ENCODE assay signal across 1 cellular context in the genomic region with DNA sequence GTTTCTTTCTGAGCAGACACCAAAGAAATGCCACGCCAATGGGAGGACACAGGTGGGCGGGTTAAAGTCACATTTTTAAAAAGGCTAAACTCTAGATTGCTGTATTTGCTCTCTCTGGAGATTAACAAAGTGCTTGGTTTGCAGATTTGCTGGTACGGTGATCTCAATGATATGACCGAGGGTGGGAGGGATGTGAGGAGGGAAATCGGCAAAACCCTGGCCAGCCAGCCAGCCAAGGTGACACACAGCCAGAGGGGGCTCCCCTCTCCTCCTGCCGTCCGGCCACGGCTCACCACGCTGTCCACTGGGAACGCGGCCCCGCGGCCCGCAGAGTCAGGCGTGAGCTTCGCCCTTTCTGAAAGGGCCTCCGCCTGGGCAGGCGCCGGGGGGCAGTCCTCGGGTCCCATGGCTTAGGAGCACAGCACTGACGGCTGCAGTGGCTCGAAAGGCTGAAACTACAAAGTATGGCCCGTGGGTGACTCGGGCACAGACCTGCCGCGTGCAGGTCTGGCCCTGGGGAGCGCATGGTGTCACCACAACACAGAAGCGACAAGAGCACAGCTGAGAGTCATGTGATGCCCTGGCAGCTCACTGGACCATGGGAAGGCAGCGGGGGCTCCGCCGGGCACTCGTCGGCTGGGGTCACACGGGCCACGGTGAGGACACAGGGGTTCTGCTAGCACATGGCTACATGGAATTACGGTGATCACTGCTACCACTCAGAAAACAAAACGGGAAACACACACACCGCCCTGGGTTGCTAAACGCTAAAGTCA.
A peak's percentile ranks its signal among the peaks of the same experiment; 100 is the strongest.
TF ChIP-seq lines count a peak whose summit lies in the region.

No MANE protein-coding gene starts in this region.

TF ChIP-seq in GM12878, 131 proteins besides CTCF, POLR2A, EP300 and RAD21 (continued from another document):
- no peak for TF ChIP-seq RCOR1 (conservative IDR thresholded peaks at IDR 0.05; ENCODE audit: low read depth, low read length)
- TF ChIP-seq, protein P1, sequence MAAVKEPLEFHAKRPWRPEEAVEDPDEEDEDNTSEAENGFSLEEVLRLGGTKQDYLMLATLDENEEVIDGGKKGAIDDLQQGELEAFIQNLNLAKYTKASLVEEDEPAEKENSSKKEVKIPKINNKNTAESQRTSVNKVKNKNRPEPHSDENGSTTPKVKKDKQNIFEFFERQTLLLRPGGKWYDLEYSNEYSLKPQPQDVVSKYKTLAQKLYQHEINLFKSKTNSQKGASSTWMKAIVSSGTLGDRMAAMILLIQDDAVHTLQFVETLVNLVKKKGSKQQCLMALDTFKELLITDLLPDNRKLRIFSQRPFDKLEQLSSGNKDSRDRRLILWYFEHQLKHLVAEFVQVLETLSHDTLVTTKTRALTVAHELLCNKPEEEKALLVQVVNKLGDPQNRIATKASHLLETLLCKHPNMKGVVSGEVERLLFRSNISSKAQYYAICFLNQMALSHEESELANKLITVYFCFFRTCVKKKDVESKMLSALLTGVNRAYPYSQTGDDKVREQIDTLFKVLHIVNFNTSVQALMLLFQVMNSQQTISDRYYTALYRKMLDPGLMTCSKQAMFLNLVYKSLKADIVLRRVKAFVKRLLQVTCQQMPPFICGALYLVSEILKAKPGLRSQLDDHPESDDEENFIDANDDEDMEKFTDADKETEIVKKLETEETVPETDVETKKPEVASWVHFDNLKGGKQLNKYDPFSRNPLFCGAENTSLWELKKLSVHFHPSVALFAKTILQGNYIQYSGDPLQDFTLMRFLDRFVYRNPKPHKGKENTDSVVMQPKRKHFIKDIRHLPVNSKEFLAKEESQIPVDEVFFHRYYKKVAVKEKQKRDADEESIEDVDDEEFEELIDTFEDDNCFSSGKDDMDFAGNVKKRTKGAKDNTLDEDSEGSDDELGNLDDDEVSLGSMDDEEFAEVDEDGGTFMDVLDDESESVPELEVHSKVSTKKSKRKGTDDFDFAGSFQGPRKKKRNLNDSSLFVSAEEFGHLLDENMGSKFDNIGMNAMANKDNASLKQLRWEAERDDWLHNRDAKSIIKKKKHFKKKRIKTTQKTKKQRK (IDR thresholded peaks at IDR 0.05; ENCODE audit: low read depth, low read length) = no peak
- peak; percentile 33; the same call in 1 of the 2 replicates for TF ChIP-seq POLR2AphosphoS2 (IDR thresholded peaks at IDR 0.05; ENCODE audit: low read depth, low read length)
- no peak for TF ChIP-seq IKZF2 (IDR thresholded peaks at IDR 0.05)
- TF ChIP-seq HCFC1 (IDR thresholded peaks at IDR 0.05; ENCODE audit: low read length) = no peak
- TF ChIP-seq NR2C1 (IDR thresholded peaks at IDR 0.05) = no peak
